8 cellular contexts compared by ENCODE assay signal in genomic region chr11:64688534-64688982, GRCh38. TPM values are rescaled to one million over a fixed set of nuclear protein-coding genes. Genes with fewer than 3 reads are reported as not detected.
A peak's percentile ranks its signal among the peaks of the same experiment; 100 is the strongest.
DNase-seq lines count a peak whose midpoint lies in the region; ATAC-seq and TF ChIP-seq lines count a peak whose summit lies in the region.

No MANE protein-coding gene starts in this region.

- DNase-seq in NCI-H2171 (lab: John Stamatoyannopoulos, UW) (peak; percentile 88), UCSD-AML1 (lab: John Stamatoyannopoulos, UW; ENCODE audit: unreplicated experiment) (peak; percentile 89), skeletal muscle cell (ENCODE audit: low read depth) (peak; percentile 46)

- H3K9me3 Mint-ChIP-seq in brain = no peaks in the 10 kb centered on the region

- no peaks in the 10 kb centered on the region for H3K36me3 ChIP-seq in iPS-18a (ENCODE audit: control insufficient read depth, low read depth, low read length)

- ATAC-seq in HG02938 (IDR thresholded peaks at IDR 0.05; ENCODE audit: unreplicated experiment) (peak; percentile 51), HG03520 (IDR thresholded peaks at IDR 0.05; ENCODE audit: unreplicated experiment) (no peak)

- TF ChIP-seq CTCF in brain (conservative IDR thresholded peaks at IDR 0.05) = peak; percentile 98 to 99

- H3K9me3 ChIP-seq in iPS-18a (ENCODE audit: control insufficient read depth, low read depth, low read length) = no peaks in the 10 kb centered on the region

- H3K27me3 Mint-ChIP-seq in brain = no peaks in the 10 kb centered on the region

- H3K4me1 ChIP-seq in iPS-18a (ENCODE audit: control insufficient read depth, low read depth, low read length) = peaks cover 2% of the 10 kb centered on the region

- H3K36me3 Mint-ChIP-seq in brain = peaks cover 10% of the 10 kb centered on the region

- H3K9ac ChIP-seq in iPS-18a (ENCODE audit: low read length) = peak overlapping the region; percentile 19

- H3K4me1 Mint-ChIP-seq in brain = peaks cover 56% of the 10 kb centered on the region

- H3K4me3 Mint-ChIP-seq in brain = peak overlapping the region; percentile 69 to 87 (median 85)

- peak overlapping the region; percentile 8; the same call in 1 of the 2 replicates for H3K4me3 ChIP-seq in GM08714 (ENCODE audit: low read length)
- peak overlapping the region; percentile 80 for H3K4me3 ChIP-seq in iPS-18a (ENCODE audit: low read length)
- H3K4me3 ChIP-seq in skeletal muscle cell (ENCODE audit: low read depth, low read length) = peak overlapping the region; percentile 47

- H3K27me3 ChIP-seq in iPS-18a (ENCODE audit: control insufficient read depth, insufficient read depth, low read length) = no peaks in the 10 kb centered on the region

- peak overlapping the region; percentile 90 to 99 (median 96) for H3K27ac Mint-ChIP-seq in brain

- H3K27ac ChIP-seq in iPS-18a (ENCODE audit: low read length) = no peak overlapping the region

RNA-seq across cellular contexts. Expression of gene NRXN2, which starts 34.4 kb away (rescaled TPM):
- polyA plus RNA-seq in brain (ENCODE audit: insufficient read depth, low read depth, low replicate concordance) = 117 TPM

RNA-seq across cellular contexts. Expression of gene RASGRP2, which starts 55.4 kb away (rescaled TPM):
- polyA plus RNA-seq in brain (ENCODE audit: insufficient read depth, low read depth, low replicate concordance) = 5.9 TPM

Comparison
In these comparisons a context has a peak if more than half of its experiments do, and no peak if none do; other contexts are left out.
1. H3K4me3 ChIP-seq: peak in every context shown above with its lines; median percentile 80 in iPS-18a; 47 in skeletal muscle cell; 8 in GM08714.